In genomic region chr13:28680541-28680940, GRCh38 we compare ENCODE assay signal across 2 cellular contexts.
TF ChIP-seq lines count a peak whose summit lies in the region.

No MANE protein-coding gene starts in this region.

TF ChIP-seq in GM12891, 5 proteins besides CTCF, POLR2A, EP300 and RAD21:
- TF ChIP-seq POLR2AphosphoS5 (IDR thresholded peaks at IDR 0.05; ENCODE audit: low read depth, low read length) (no peak; the same call in 1 of the 2 replicates), POU2F2 (IDR thresholded peaks at IDR 0.05; ENCODE audit: low read depth, low read length) (no peak), TAF1 (IDR thresholded peaks at IDR 0.05; ENCODE audit: low read depth, low read length) (no peak), SPI1 (IDR thresholded peaks at IDR 0.05; ENCODE audit: low read depth, low read length) (no peak)

TF ChIP-seq in K562, 482 proteins besides CTCF, POLR2A, EP300 and RAD21:
- TF ChIP-seq USF1 (CRISPR knock-in tag; IDR thresholded peaks at IDR 0.05): no peak
- TF ChIP-seq POLR2AphosphoS2 (IDR thresholded peaks at IDR 0.05; ENCODE audit: low read length): peak; percentile 61; the same call in 1 of the 2 replicates
TF ChIP-seq in K562: peak in this region for 1.
